3 cellular contexts compared by ENCODE assay signal in genomic region chr1:155186266-155186954, GRCh38.
TF ChIP-seq lines count a peak whose summit lies in the region.

No MANE protein-coding gene starts in this region.

TF ChIP-seq in SK-N-SH treated with all-trans-retinoic acid at 6 μM for 48 hours, 23 proteins besides CTCF, POLR2A, EP300 and RAD21:
- TF ChIP-seq ARNTL (CRISPR knock-in tag; IDR thresholded peaks at IDR 0.05; ENCODE audit: borderline replicate concordance, low read depth) (no peak), POU6F1 (CRISPR knock-in tag; IDR thresholded peaks at IDR 0.05; ENCODE audit: borderline replicate concordance, low read depth) (no peak), ZC3H10 (CRISPR knock-in tag; IDR thresholded peaks at IDR 0.05) (no peak), TOX (CRISPR knock-in tag; IDR thresholded peaks at IDR 0.05; ENCODE audit: borderline replicate concordance) (no peak), PATZ1 (CRISPR knock-in tag; IDR thresholded peaks at IDR 0.05; ENCODE audit: borderline replicate concordance) (no peak), ZFP3 (CRISPR knock-in tag; IDR thresholded peaks at IDR 0.05) (no peak), ZFP30 (CRISPR knock-in tag; IDR thresholded peaks at IDR 0.05) (no peak)

TF ChIP-seq in SK-N-SH, 30 proteins besides CTCF, POLR2A, EP300 and RAD21:
- TF ChIP-seq NRF1 (IDR thresholded peaks at IDR 0.05; ENCODE audit: low read depth, low read length) (no peak), NFIC (IDR thresholded peaks at IDR 0.05; ENCODE audit: borderline replicate concordance) (no peak), REST (IDR thresholded peaks at IDR 0.05; ENCODE audit: low read depth, low read length) (no peak), RCOR1 (IDR thresholded peaks at IDR 0.05; ENCODE audit: low read length) (no peak), GATA2 (CRISPR knock-in tag; IDR thresholded peaks at IDR 0.05) (no peak), JUND (IDR thresholded peaks at IDR 0.05) (no peak), USF2 (IDR thresholded peaks at IDR 0.05; ENCODE audit: borderline replicate concordance, low read depth, low read length) (no peak), TCF12 (IDR thresholded peaks at IDR 0.05) (no peak), YY1 (IDR thresholded peaks at IDR 0.05; ENCODE audit: low read depth) (no peak), FOXM1 (IDR thresholded peaks at IDR 0.05; ENCODE audit: low read depth) (no peak), FOXJ3 (CRISPR knock-in tag; IDR thresholded peaks at IDR 0.05) (no peak), SMC3 (IDR thresholded peaks at IDR 0.05; ENCODE audit: low read depth, low read length) (no peak), GABPA (IDR thresholded peaks at IDR 0.05; ENCODE audit: low read depth) (no peak), IRF3 (IDR thresholded peaks at IDR 0.05; ENCODE audit: low read depth, low read length) (no peak), RXRA (IDR thresholded peaks at IDR 0.05; ENCODE audit: borderline replicate concordance, low read depth) (no peak), USF1 (IDR thresholded peaks at IDR 0.05; ENCODE audit: borderline replicate concordance, low read depth) (no peak), MEF2A (IDR thresholded peaks at IDR 0.05; ENCODE audit: borderline replicate concordance, low read depth) (no peak), MAX (IDR thresholded peaks at IDR 0.05; ENCODE audit: low read depth) (no peak), MXI1 (IDR thresholded peaks at IDR 0.05; ENCODE audit: low read depth, low read length) (no peak)

TF ChIP-seq in K562, 482 proteins besides CTCF, POLR2A, EP300 and RAD21:
- TF ChIP-seq PATZ1 (CRISPR knock-in tag; IDR thresholded peaks at IDR 0.05; ENCODE audit: borderline replicate concordance) (no peak), NCOA4 (IDR thresholded peaks at IDR 0.05; ENCODE audit: partially characterized antibody) (no peak), ZNF318 (IDR thresholded peaks at IDR 0.05; ENCODE audit: borderline replicate concordance in 1 of 2, low read depth in 1 of 2) (no peak), ZBTB9 (CRISPR knock-in tag; IDR thresholded peaks at IDR 0.05) (no peak), MED1 (CRISPR knock-in tag; IDR thresholded peaks at IDR 0.05; ENCODE audit: borderline replicate concordance) (no peak), FOXA3 (CRISPR knock-in tag; conservative IDR thresholded peaks at IDR 0.05 in 1 of 2, IDR thresholded peaks at IDR 0.05 in 1 of 2) (no peak), ZNF699 (CRISPR knock-in tag; IDR thresholded peaks at IDR 0.05; ENCODE audit: insufficient replicate concordance) (no peak), MCM7 (IDR thresholded peaks at IDR 0.05) (no peak), ZNF324 (CRISPR knock-in tag; IDR thresholded peaks at IDR 0.05) (no peak), SMARCE1 (IDR thresholded peaks at IDR 0.05) (no peak), KLF6 (CRISPR knock-in tag; IDR thresholded peaks at IDR 0.05; ENCODE audit: borderline replicate concordance) (no peak), NR2F6 (CRISPR knock-in tag; IDR thresholded peaks at IDR 0.05) (no peak), BCLAF1 (IDR thresholded peaks at IDR 0.05; ENCODE audit: borderline replicate concordance in 1 of 2, control insufficient read depth in 1 of 2, low read depth in 2 of 2, low read length in 1 of 2) (no peak), GTF2F1 (IDR thresholded peaks at IDR 0.05; ENCODE audit: low read depth, low read length) (no peak), TAF9B (IDR thresholded peaks at IDR 0.05; ENCODE audit: partially characterized antibody) (no peak), RB1 (IDR thresholded peaks at IDR 0.05; ENCODE audit: low read depth) (no peak), DLX4 (CRISPR knock-in tag; IDR thresholded peaks at IDR 0.05) (no peak)
TF ChIP-seq in K562: peak in this region for 0.
